Comparison of ENCODE assay signal across 1 cellular context in the genomic region with DNA sequence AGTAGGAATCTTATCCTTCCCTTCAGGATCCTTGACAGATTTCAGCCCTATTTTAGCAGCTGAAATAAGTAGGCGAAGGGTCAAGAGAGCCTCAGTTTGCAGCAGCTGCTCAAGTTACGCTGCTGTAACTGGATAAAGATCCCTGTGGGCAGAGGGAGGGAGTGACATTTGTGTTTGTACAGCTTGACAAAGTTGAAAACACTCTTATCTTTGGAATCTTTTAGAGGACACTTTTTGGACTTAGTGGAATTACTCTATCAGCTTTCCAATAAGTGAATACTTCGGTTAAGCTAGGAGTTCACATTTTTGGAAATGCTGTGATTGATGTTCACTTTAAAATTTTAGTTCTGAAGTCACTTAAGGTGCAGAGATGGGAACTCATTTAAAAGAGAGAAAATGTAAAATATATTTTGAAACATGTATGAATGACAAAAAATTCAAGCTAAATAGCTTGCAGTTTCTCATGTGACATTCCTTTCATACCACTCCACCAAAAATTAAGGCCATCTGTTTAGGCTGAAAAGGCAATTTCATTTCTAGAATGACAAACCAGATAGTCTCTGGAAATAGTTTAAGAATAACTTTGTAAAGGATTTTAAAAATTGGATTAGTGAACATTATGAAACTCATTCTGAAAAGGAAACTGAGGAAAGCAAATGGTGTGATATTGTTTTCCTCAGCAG.
TF ChIP-seq lines count a peak whose summit lies in the region.

No MANE protein-coding gene starts in this region.

TF ChIP-seq in IMR-90, 13 proteins besides CTCF, POLR2A, EP300 and RAD21:
- TF ChIP-seq NFE2L2 (IDR thresholded peaks at IDR 0.05; ENCODE audit: low read depth, low read length) = no peak
- TF ChIP-seq CHD1 (IDR thresholded peaks at IDR 0.05; ENCODE audit: low read depth, low read length) = no peak
- no peak for TF ChIP-seq FOS (IDR thresholded peaks at IDR 0.05; ENCODE audit: low read depth, low read length)
- no peak for TF ChIP-seq ELK1 (IDR thresholded peaks at IDR 0.05; ENCODE audit: borderline replicate concordance, low read depth, low read length)
- no peak for TF ChIP-seq BHLHE40 (IDR thresholded peaks at IDR 0.05; ENCODE audit: low read depth, low read length)
- TF ChIP-seq MAFK (IDR thresholded peaks at IDR 0.05; ENCODE audit: low read depth, low read length) = no peak
- TF ChIP-seq SMC3 (IDR thresholded peaks at IDR 0.05; ENCODE audit: low read depth, low read length) = no peak
- TF ChIP-seq CEBPB (IDR thresholded peaks at IDR 0.05; ENCODE audit: low read depth, low read length) = no peak
- TF ChIP-seq RCOR1 (IDR thresholded peaks at IDR 0.05; ENCODE audit: insufficient replicate concordance, low read length) = no peak
- no peak for TF ChIP-seq MAZ (IDR thresholded peaks at IDR 0.05; ENCODE audit: borderline replicate concordance, low read depth, low read length)
- TF ChIP-seq MXI1 (IDR thresholded peaks at IDR 0.05; ENCODE audit: borderline replicate concordance, low read depth, low read length) = no peak
- TF ChIP-seq, protein P1, sequence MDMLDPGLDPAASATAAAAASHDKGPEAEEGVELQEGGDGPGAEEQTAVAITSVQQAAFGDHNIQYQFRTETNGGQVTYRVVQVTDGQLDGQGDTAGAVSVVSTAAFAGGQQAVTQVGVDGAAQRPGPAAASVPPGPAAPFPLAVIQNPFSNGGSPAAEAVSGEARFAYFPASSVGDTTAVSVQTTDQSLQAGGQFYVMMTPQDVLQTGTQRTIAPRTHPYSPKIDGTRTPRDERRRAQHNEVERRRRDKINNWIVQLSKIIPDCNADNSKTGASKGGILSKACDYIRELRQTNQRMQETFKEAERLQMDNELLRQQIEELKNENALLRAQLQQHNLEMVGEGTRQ (IDR thresholded peaks at IDR 0.05; ENCODE audit: low read depth, low read length) = no peak
- no peak for TF ChIP-seq RFX5 (IDR thresholded peaks at IDR 0.05; ENCODE audit: low read depth, low read length)
